In the genomic region with DNA sequence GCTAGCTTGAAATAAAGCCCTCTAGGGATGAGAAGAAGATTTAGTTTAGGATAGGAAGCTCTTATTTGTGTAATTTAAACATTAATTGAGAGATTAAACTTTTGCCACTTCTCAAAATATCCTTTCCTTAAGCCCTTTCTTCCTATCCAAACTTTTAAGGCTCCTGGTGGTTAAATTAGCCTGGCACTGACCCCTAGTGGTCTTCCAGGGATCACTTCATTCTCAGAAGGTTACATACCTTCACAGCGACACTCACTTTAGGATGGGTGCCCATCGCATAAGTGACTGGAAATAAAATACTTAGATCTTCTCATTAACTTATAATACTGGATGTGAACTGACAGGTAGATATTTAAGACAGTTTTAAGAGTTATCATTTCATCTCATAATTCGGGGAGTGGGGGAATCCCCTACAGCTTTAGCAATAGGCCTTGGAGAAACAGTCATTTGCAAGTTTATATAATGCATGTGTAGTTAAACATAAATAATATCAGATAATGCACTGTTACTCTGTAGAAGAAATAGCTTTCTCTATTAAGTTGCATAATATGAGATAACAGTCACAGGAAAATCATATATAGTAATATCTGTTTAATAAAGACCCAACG, we compare ENCODE assay signal across 8 cellular contexts. TPM values are rescaled to one million over a fixed set of nuclear protein-coding genes. Genes with fewer than 3 reads are reported as not detected.
DNase-seq lines count a peak whose midpoint lies in the region; ATAC-seq and TF ChIP-seq lines count a peak whose summit lies in the region.

No MANE protein-coding gene starts in this region.

- CTCF ChIA-PET in Calu3 (lab: Charles Lee) = interaction anchor here (0.6 kb wide), 1 partner anchor 198 kb away, joined by 3 read pairs; no protein-coding TSS in a partner anchor

- intact Hi-C loops in Calu3 (cut with micrococcal nuclease; ENCODE audit: unreplicated experiment) = loop anchor here (2.0 to 10.0 kb wide), 5 partner anchors 160 to 402 kb away; partner anchors contain the start of gene NEK7
- intact Hi-C loops in activated T-helper 1 cell treated with anti-CD3 and anti-CD28 coated beads, Interleukin-12 subunit alpha, Interleukin-12 subunit beta, Interleukin-2, Interleukin-4 antibody, amounts not matched to agents 30 ng/mL and 10 ng/mL and 1 ng/mL, durations not matched to agents 14 hours and 24 hours and 36 hours (cut with micrococcal nuclease) = loop anchor here (1.0 to 10.0 kb wide), 7 partner anchors 56 to 530 kb away; partner anchors contain the start of gene NEK7

- H3K4me3 Mint-ChIP-seq in Calu3 (ENCODE audit: low read depth, unreplicated experiment) = no peak overlapping the region
- H3K4me3 Mint-ChIP-seq in activated T-helper 1 cell treated with anti-CD3 and anti-CD28 coated beads, Interleukin-12 subunit alpha, Interleukin-12 subunit beta, Interleukin-2, Interleukin-4 antibody, amounts not matched to agents 30 ng/mL and 10 ng/mL and 1 ng/mL, durations not matched to agents 14 hours and 24 hours and 36 hours = no peak overlapping the region

- H3K27me3 Mint-ChIP-seq in Calu3 (ENCODE audit: unreplicated experiment) = no peaks in the 10 kb centered on the region
- peaks cover 83% of the 10 kb centered on the region for H3K27me3 Mint-ChIP-seq in activated T-helper 1 cell treated with anti-CD3 and anti-CD28 coated beads, Interleukin-12 subunit alpha, Interleukin-12 subunit beta, Interleukin-2, Interleukin-4 antibody, amounts not matched to agents 30 ng/mL and 10 ng/mL and 1 ng/mL, durations not matched to agents 14 hours and 24 hours and 36 hours (ENCODE audit: insufficient read depth)

- no peaks in the 10 kb centered on the region for H3K9me3 Mint-ChIP-seq in Calu3 (ENCODE audit: low read depth, unreplicated experiment)
- H3K9me3 Mint-ChIP-seq in activated T-helper 1 cell treated with anti-CD3 and anti-CD28 coated beads, Interleukin-12 subunit alpha, Interleukin-12 subunit beta, Interleukin-2, Interleukin-4 antibody, amounts not matched to agents 30 ng/mL and 10 ng/mL and 1 ng/mL, durations not matched to agents 14 hours and 24 hours and 36 hours = no peaks in the 10 kb centered on the region

- peak; percentile 51 for TF ChIP-seq CTCF in Calu3 (IDR thresholded peaks at IDR 0.05; ENCODE audit: unreplicated experiment)

- H3K4me1 Mint-ChIP-seq in Calu3 (ENCODE audit: low read depth, unreplicated experiment) = peaks cover 49% of the 10 kb centered on the region
- H3K4me1 Mint-ChIP-seq in activated T-helper 1 cell treated with anti-CD3 and anti-CD28 coated beads, Interleukin-12 subunit alpha, Interleukin-12 subunit beta, Interleukin-2, Interleukin-4 antibody, amounts not matched to agents 30 ng/mL and 10 ng/mL and 1 ng/mL, durations not matched to agents 14 hours and 24 hours and 36 hours (ENCODE audit: low read depth) = peaks cover 22% of the 10 kb centered on the region

- peaks cover 14% of the 10 kb centered on the region for H3K36me3 Mint-ChIP-seq in Calu3 (ENCODE audit: insufficient read depth, unreplicated experiment)
- H3K36me3 Mint-ChIP-seq in activated T-helper 1 cell treated with anti-CD3 and anti-CD28 coated beads, Interleukin-12 subunit alpha, Interleukin-12 subunit beta, Interleukin-2, Interleukin-4 antibody, amounts not matched to agents 30 ng/mL and 10 ng/mL and 1 ng/mL, durations not matched to agents 14 hours and 24 hours and 36 hours (ENCODE audit: low read depth) = peaks cover 2% of the 10 kb centered on the region

- BruUV-seq in Calu3 (replicated peaks; lab: Mats Ljungman, UMichigan) = no TSS peak

- DNase-seq in Calu3 = peak; percentile 60
- peak; percentile 38 for DNase-seq in NCI-H748 (lab: John Stamatoyannopoulos, UW; ENCODE audit: unreplicated experiment)
- DNase-seq in T47D (ENCODE audit: low read depth in 1 of 2, low spot score in 1 of 2) = peak; percentile 77 to 78
- DNase-seq in lung microvascular endothelial cell (ENCODE audit: low read depth in 2 of 2) = peak; percentile 56 to 59
- no peak for DNase-seq in activated T-helper 1 cell treated with anti-CD3 and anti-CD28 coated beads, Interleukin-12 subunit alpha, Interleukin-12 subunit beta, Interleukin-2, Interleukin-4 antibody, amounts not matched to agents 30 ng/mL and 10 ng/mL and 1 ng/mL, durations not matched to agents 14 hours and 24 hours and 36 hours (ENCODE audit: low spot score)
- no peak for DNase-seq in stimulated activated CD4-positive, alpha-beta T cell treated with anti-CD3 and anti-CD28 coated beads, Interleukin-4, amount 100 ng/mL, for 1 hour

- ATAC-seq in GM18907 (IDR thresholded peaks at IDR 0.05; ENCODE audit: unreplicated experiment) (peak; percentile 80), HG03354 (IDR thresholded peaks at IDR 0.05; ENCODE audit: poor library complexity, severe bottlenecking, unreplicated experiment) (peak; percentile 82)

- in situ Hi-C loops in T47D (cut with HindIII; ENCODE audit: low pct_unique_long_range_greater_than_20kb, low sequenced_read_pairs) = no loop called here

- no peak overlapping the region for H3K27ac Mint-ChIP-seq in Calu3 (ENCODE audit: unreplicated experiment)
- H3K27ac Mint-ChIP-seq in activated T-helper 1 cell treated with anti-CD3 and anti-CD28 coated beads, Interleukin-12 subunit alpha, Interleukin-12 subunit beta, Interleukin-2, Interleukin-4 antibody, amounts not matched to agents 30 ng/mL and 10 ng/mL and 1 ng/mL, durations not matched to agents 14 hours and 24 hours and 36 hours = no peak overlapping the region

RNA-seq across cellular contexts. Expression of gene LHX9, which starts 7.4 kb away (rescaled TPM):
- total RNA-seq in Calu3 (2022) = 2.6 TPM in 2 replicates
- not detected in 2 replicates for total RNA-seq in lung microvascular endothelial cell
- total RNA-seq in activated T-helper 1 cell treated with anti-CD3 and anti-CD28 coated beads, Interleukin-12 subunit alpha, Interleukin-12 subunit beta, Interleukin-2, Interleukin-4 antibody, amounts not matched to agents 30 ng/mL and 10 ng/mL and 1 ng/mL, durations not matched to agents 14 hours and 24 hours and 36 hours = not detected in 2 replicates

RNA-seq across cellular contexts. Expression of gene C1orf53, which starts 22.2 kb away (rescaled TPM):
- 11.2 and 14.2 TPM in 2 replicates for total RNA-seq in Calu3 (2022)
- total RNA-seq in lung microvascular endothelial cell = 3.4 and 3.5 TPM in 2 replicates
- total RNA-seq in activated T-helper 1 cell treated with anti-CD3 and anti-CD28 coated beads, Interleukin-12 subunit alpha, Interleukin-12 subunit beta, Interleukin-2, Interleukin-4 antibody, amounts not matched to agents 30 ng/mL and 10 ng/mL and 1 ng/mL, durations not matched to agents 14 hours and 24 hours and 36 hours = 0.81 and 1.3 TPM in 2 replicates

Comparison
In these comparisons a context has a peak if more than half of its experiments do, and no peak if none do; other contexts are left out.
1. DNase-seq: peak in Calu3 (single experiment), NCI-H748 (single experiment), T47D (2 of 2) and lung microvascular endothelial cell (2 of 2); none in activated T-helper 1 cell treated with anti-CD3 and anti-CD28 coated beads, Interleukin-12 subunit alpha, Interleukin-12 subunit beta, Interleukin-2, Interleukin-4 antibody, amounts not matched to agents 30 ng/mL and 10 ng/mL and 1 ng/mL, durations not matched to agents 14 hours and 24 hours and 36 hours (single experiment) and stimulated activated CD4-positive, alpha-beta T cell treated with anti-CD3 and anti-CD28 coated beads, Interleukin-4, amount 100 ng/mL, for 1 hour (single experiment).